ENCODE assay signal across 19 cellular contexts in the genomic region with DNA sequence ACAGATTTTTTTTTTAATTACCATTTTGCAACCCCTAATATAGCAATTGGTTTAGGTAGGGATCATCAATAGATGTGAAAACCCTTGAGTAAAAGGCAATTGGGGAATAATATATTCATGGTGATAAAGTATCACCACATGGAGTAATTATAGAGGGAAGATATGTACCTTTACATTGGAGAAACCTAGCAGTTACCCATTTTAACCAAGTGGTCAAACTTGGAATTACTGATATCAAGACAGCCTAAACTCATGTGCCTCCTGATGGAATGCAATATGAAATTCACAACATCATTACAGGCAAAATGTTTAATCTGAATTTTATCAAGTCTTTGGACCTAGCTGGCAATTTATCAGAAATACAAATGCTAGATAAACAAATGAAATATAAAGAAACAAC. TPM values are rescaled to one million over a fixed set of nuclear protein-coding genes. Genes with fewer than 3 reads are reported as not detected.
DNase-seq lines count a peak whose midpoint lies in the region; ATAC-seq and TF ChIP-seq lines count a peak whose summit lies in the region.
"Had no signal": no experiment of that assay in that cellular context is flagged by ENCODE, and none has a peak within 500 bp of the region (broad histone marks: within the 10 kb centered on the region; RNA-seq: fewer than 3 reads in every experiment).

No MANE protein-coding gene starts in this region.

- H3K4me3 ChIP-seq in cardiac muscle cell (no peak overlapping the region), right atrium auricular region (no peak overlapping the region), PC-9 (no peak overlapping the region), epithelial cell of esophagus (ENCODE audit: low read length) (no peak overlapping the region), thyroid gland (replicated peaks in 1 of 3) (no peak overlapping the region)
- H3K4me3 ChIP-seq: colonic mucosa, heart left ventricle, Peyer's patch had no signal

- no peaks in the 10 kb centered on the region for H3K36me3 Mint-ChIP-seq in type B pancreatic cell
- H3K36me3 Mint-ChIP-seq: natural killer cell had no signal

- H3K9me3 ChIP-seq in cardiac muscle cell (ENCODE audit: low read depth) (no peaks in the 10 kb centered on the region), right atrium auricular region (no peaks in the 10 kb centered on the region), PC-9 (ENCODE audit: insufficient read depth, low read depth) (no peaks in the 10 kb centered on the region), thyroid gland (no peaks in the 10 kb centered on the region)
- H3K9me3 ChIP-seq: Caco-2, colonic mucosa, Peyer's patch had no signal

- peaks cover 5% of the 10 kb centered on the region for H3K9me3 Mint-ChIP-seq in type B pancreatic cell
- H3K9me3 Mint-ChIP-seq: natural killer cell had no signal

- no peak for DNase-seq in cardiac muscle cell (ENCODE audit: low read depth in 1 of 2, low spot score in 1 of 2)
- DNase-seq in right atrium auricular region (ENCODE audit: low spot score): no peak
- no peak for DNase-seq in PC-9
- peak; percentile 19 for DNase-seq in epithelial cell of esophagus (ENCODE audit: low read depth)
- DNase-seq in type B pancreatic cell (ENCODE audit: extremely low spot score, unreplicated experiment): no peak
- DNase-seq in DMS79 (lab: John Stamatoyannopoulos, UW): no peak
- DNase-seq in thyroid gland: no peak
- DNase-seq: amniotic stem cell, Caco-2, colonic mucosa, H7, heart left ventricle, natural killer cell, NCI-H2029 treated with DMSO at 0.1 percent for 48 hours, NCI-H774, Peyer's patch had no signal

- H4K20me1 ChIP-seq in PC-9 (ENCODE audit: insufficient read depth): no peaks in the 10 kb centered on the region

- TF ChIP-seq POLR2A in thyroid gland (IDR thresholded peaks at IDR 0.05): no peak

- H3K27ac ChIP-seq in cardiac muscle cell (no peak overlapping the region), right atrium auricular region (no peak overlapping the region), PC-9 (no peak overlapping the region), thyroid gland (no peak overlapping the region)
- H3K27ac ChIP-seq: colonic mucosa, epithelial cell of prostate, heart left ventricle, Peyer's patch had no signal

- no peaks in the 10 kb centered on the region for H3K27me3 Mint-ChIP-seq in type B pancreatic cell

- H3F3A ChIP-seq in PC-9 (ENCODE audit: insufficient read depth, low read depth): no peaks in the 10 kb centered on the region

- no peak overlapping the region for H2AFZ ChIP-seq in PC-9

- no peaks in the 10 kb centered on the region for H3K79me2 ChIP-seq in PC-9 (ENCODE audit: low read depth)

- BruUV-seq in PC-9 (replicated peaks; lab: Mats Ljungman, UMichigan): no TSS peak

- H3K4me1 ChIP-seq in cardiac muscle cell (ENCODE audit: low read depth) (no peaks in the 10 kb centered on the region), right atrium auricular region (no peaks in the 10 kb centered on the region), PC-9 (replicated peaks; ENCODE audit: insufficient read depth) (no peaks in the 10 kb centered on the region), thyroid gland (no peaks in the 10 kb centered on the region)
- H3K4me1 ChIP-seq: colonic mucosa, heart left ventricle, Peyer's patch had no signal

- H3K36me3 ChIP-seq in cardiac muscle cell (no peaks in the 10 kb centered on the region), right atrium auricular region (no peaks in the 10 kb centered on the region), PC-9 (ENCODE audit: low read depth) (no peaks in the 10 kb centered on the region), thyroid gland (no peaks in the 10 kb centered on the region)
- H3K36me3 ChIP-seq: colonic mucosa, heart left ventricle, Peyer's patch had no signal

- ATAC-seq in GM18517 (IDR thresholded peaks at IDR 0.05; ENCODE audit: unreplicated experiment): no peak
- ATAC-seq: heart left ventricle, natural killer cell had no signal

- H3K9me2 ChIP-seq in PC-9 (ENCODE audit: insufficient read depth): no peaks in the 10 kb centered on the region

- POLR2A ChIA-PET in PC-9 (lab: Charles Lee; ENCODE audit: unreplicated experiment): no interaction called here

- H3K4me1 Mint-ChIP-seq in type B pancreatic cell (ENCODE audit: unreplicated experiment): peaks cover 1% of the 10 kb centered on the region
- H3K4me1 Mint-ChIP-seq: natural killer cell had no signal

- no peaks in the 10 kb centered on the region for H3K27me3 ChIP-seq in cardiac muscle cell
- H3K27me3 ChIP-seq in right atrium auricular region: no peaks in the 10 kb centered on the region
- 0 out of 2 replicates have a peak, but pooled peaks cover 4% of the 10 kb centered on the region for H3K27me3 ChIP-seq in PC-9 (ENCODE audit: insufficient read depth, low read depth)
- H3K27me3 ChIP-seq in thyroid gland: no peaks in the 10 kb centered on the region
- H3K27me3 ChIP-seq: colonic mucosa, heart left ventricle, Peyer's patch had no signal

- CTCF ChIA-PET in PC-9 (lab: Charles Lee): no interaction called here

- no peak overlapping the region for H3K27ac Mint-ChIP-seq in type B pancreatic cell
- H3K27ac Mint-ChIP-seq: natural killer cell had no signal

- H3K4me3 Mint-ChIP-seq in type B pancreatic cell: no peak overlapping the region
- H3K4me3 Mint-ChIP-seq: natural killer cell had no signal

- peak; percentile 21 for TF ChIP-seq CTCF in cardiac muscle cell (IDR thresholded peaks at IDR 0.05; ENCODE audit: low read depth, low read length)
- no peak for TF ChIP-seq CTCF in right atrium auricular region (IDR thresholded peaks at IDR 0.05)
- TF ChIP-seq CTCF in PC-9 (conservative IDR thresholded peaks at IDR 0.05): peak; percentile 60
- TF ChIP-seq CTCF in epithelial cell of esophagus (IDR thresholded peaks at IDR 0.05; ENCODE audit: insufficient read depth, low read depth, low read length, missing control alignments): peak; percentile 30
- TF ChIP-seq CTCF in type B pancreatic cell (conservative IDR thresholded peaks at IDR 0.05): peak; percentile 58
- TF ChIP-seq CTCF in thyroid gland (IDR thresholded peaks at IDR 0.05): no peak

- H3K4me2 ChIP-seq in PC-9: no peak overlapping the region

- intact Hi-C loops in PC-9 (cut with micrococcal nuclease; ENCODE audit: unreplicated experiment): no loop called here
- intact Hi-C loops in thyroid gland (cut with DNase I): no loop called here

RNA-seq across cellular contexts. Expression of gene SLC10A1, which starts 6.7 kb away (rescaled TPM):
- total RNA-seq in cardiac muscle cell (not detected in 2 replicates), right atrium auricular region (under 1 TPM in 1 of 2 donors, not detected in 1; 0.16 TPM), PC-9 (2021) (not detected in 2 replicates), type B pancreatic cell (ENCODE audit: low replicate concordance) (not detected in 2 replicates), thyroid gland (not detected)
- not detected in 2 replicates for polyA plus RNA-seq in cardiac muscle cell
- total RNA-seq: colonic mucosa, H7, heart left ventricle, lung microvascular endothelial cell, natural killer cell, Peyer's patch had no signal
- polyA plus RNA-seq: heart left ventricle had no signal

RNA-seq across cellular contexts. Expression of gene SRSF5, which starts 36.8 kb away (rescaled TPM):
- total RNA-seq in cardiac muscle cell: 434 and 687 TPM in 2 replicates
- polyA plus RNA-seq in cardiac muscle cell: 566 and 573 TPM in 2 replicates
- total RNA-seq in right atrium auricular region: 100 to 1,000 TPM in 1 of 2 donors, 10 to 100 TPM in 1; 96.8 to 111 TPM
- 385 and 395 TPM in 2 replicates for total RNA-seq in PC-9 (2021)
- total RNA-seq in type B pancreatic cell (ENCODE audit: low replicate concordance): 388 and 417 TPM in 2 replicates
- 100 to 1,000 TPM; 326 to 969 (median 539) TPM for total RNA-seq in thyroid gland

Comparison
In these comparisons a context has a peak if more than half of its experiments do, and no peak if none do; other contexts are left out.
1. CTCF ChIP-seq: peak in cardiac muscle cell (single experiment), PC-9 (single experiment), epithelial cell of esophagus (single experiment) and type B pancreatic cell (single experiment); none in right atrium auricular region (0 of 2) and thyroid gland (0 of 6).